In the genomic region with DNA sequence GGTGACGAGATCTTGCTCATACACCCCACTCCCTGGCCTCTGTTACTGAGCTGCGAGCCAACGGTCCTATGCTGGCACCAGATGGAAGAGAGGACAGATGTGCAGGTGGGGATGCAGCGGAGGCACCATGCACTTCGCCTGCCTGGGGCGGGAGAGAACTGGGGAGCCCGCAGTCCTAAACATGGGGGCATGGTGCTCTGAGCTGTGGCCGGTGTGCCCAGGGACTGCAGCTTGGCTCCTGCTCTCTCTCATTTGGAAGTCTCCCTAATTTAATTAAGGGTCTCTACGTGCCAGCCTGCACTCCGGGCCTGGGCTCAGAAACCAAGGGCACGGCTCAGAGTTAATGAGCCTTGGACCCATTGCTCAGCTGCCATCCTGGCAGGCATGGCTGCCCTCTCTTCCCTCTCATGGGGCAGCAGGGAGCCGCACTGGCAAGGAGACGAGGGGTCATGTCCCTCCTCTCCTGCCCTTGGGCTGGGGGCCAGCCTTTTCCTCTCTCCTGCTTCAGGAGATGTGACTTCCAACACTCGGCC, we compare ENCODE assay signal across 17 cellular contexts.
"Had no signal": no experiment of that assay in that cellular context is flagged by ENCODE, and none has a peak within 500 bp of the region (broad histone marks: within the 10 kb centered on the region; RNA-seq: fewer than 3 reads in every experiment).

No MANE protein-coding gene starts in this region.

- H3K4me3 ChIP-seq: body of pancreas, lower lobe of right lung, sigmoid colon, upper lobe of left lung had no signal

- ATAC-seq: activated CD4-positive, CD25-positive, alpha-beta regulatory T cell treated with anti-CD3 and anti-CD28 coated beads, Interleukin-2, amount 50 U/mL, for 24 hours; left cardiac atrium had no signal

- DNase-seq: activated CD4-positive, alpha-beta T cell treated with anti-CD3 and anti-CD28 coated beads, Interleukin-2, amount 50 U/mL, for 4 hours; activated effector memory CD4-positive, alpha-beta T cell treated with Interleukin-2 at 50 U/mL for 16 hours; activated T-cell treated with anti-CD3 and anti-CD28 coated beads, Interleukin-2, amount 50 U/mL, for 24 hours; dermis blood vessel endothelial cell; endodermal cell; erythroblast; immature natural killer cell; left cardiac atrium; naive B cell; sigmoid colon; stimulated activated CD4-positive, alpha-beta T cell treated with anti-CD3 and anti-CD28 coated beads, Interleukin-12 subunit alpha, Interleukin-12 subunit beta, amount 100 ng/mL, for 4 hours; stimulated activated naive CD4-positive, alpha-beta T cell treated with Interleukin-2 at 50 U/mL for 16 hours had no signal

- H3K4me1 ChIP-seq: sigmoid colon, upper lobe of left lung had no signal

- H3K9me3 ChIP-seq: body of pancreas, lower lobe of right lung, neutrophil, sigmoid colon, upper lobe of left lung had no signal

- H3K27me3 ChIP-seq: body of pancreas, neutrophil, sigmoid colon, upper lobe of left lung had no signal

- H3K36me3 ChIP-seq: lower lobe of right lung, neutrophil, sigmoid colon, upper lobe of left lung had no signal

- H3K27ac ChIP-seq: lower lobe of right lung, neutrophil, sigmoid colon, upper lobe of left lung had no signal
